In the genomic region with DNA sequence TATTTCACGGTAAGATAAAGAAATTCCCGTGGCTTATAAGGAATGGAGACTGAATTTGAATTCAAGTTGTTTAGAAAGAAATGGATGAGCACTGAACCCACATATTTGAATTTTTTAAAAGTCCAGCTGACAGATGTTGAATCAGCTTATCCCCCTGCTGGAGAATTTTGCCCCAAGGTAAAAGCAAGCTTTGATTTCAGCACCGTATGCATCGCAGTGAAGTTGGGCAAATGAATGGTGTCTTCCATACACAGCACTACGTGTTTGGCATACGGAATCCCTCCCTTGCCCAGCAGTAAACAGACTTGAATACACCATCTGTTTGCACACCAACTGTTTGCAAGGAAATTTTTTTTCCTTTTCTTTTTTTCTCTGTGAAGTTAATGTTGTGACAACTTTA, we compare ENCODE assay signal across 25 cellular contexts.
"Had no signal": no experiment of that assay in that cellular context is flagged by ENCODE, and none has a peak within 500 bp of the region (broad histone marks: within the 10 kb centered on the region; RNA-seq: fewer than 3 reads in every experiment).

No MANE protein-coding gene starts in this region.

- H3K4me1 Mint-ChIP-seq: activated naive CD8-positive, alpha-beta T cell treated with anti-CD3 and anti-CD28 coated beads for 36 hours; central memory CD8-positive, alpha-beta T cell; WTC11 had no signal

- H3K27ac Mint-ChIP-seq: activated naive CD8-positive, alpha-beta T cell treated with anti-CD3 and anti-CD28 coated beads for 36 hours; activated T-helper 2 cell treated with anti-CD3 and anti-CD28 coated beads, Interferon-gamma antibody, Interleukin-2, Interleukin-4, amounts not matched to agents 10 μg/mL and 5 μg/mL and 100 μg/mL, durations not matched to agents 14 hours and 24 hours and 36 hours; natural killer cell treated with Interleukin-12 subunit alpha and Interleukin-12 subunit beta and Interleukin-15 and Interleukin-18, amount 100 ng/mL, for 72 hours; T-helper 1 cell treated with Interleukin-12 subunit alpha and Interleukin-12 subunit beta and Interleukin-4 antibody, amounts not matched to agents 30 μg/mL and 1 μg/mL, for 36 hours; WTC11 had no signal

- DNase-seq: activated CD4-positive, alpha-beta T cell treated with anti-CD3 and anti-CD28 coated beads, Interleukin-2, amount 50 U/mL, for 4 hours; activated CD8-positive, alpha-beta memory T cell treated with anti-CD3 and anti-CD28 coated beads for 24 hours; activated CD8-positive, alpha-beta memory T cell treated with anti-CD3 and anti-CD28 coated beads, Interleukin-2, amount 50 U/mL, for 48 hours; activated naive CD4-positive, alpha-beta T cell; activated naive CD8-positive, alpha-beta T cell treated with anti-CD3 and anti-CD28 coated beads for 36 hours; activated T-cell treated with anti-CD3 and anti-CD28 coated beads, Interleukin-2, amount 50 U/mL, for 4 hours; amniotic stem cell; colonic mucosa; foreskin fibroblast; left ventricle myocardium inferior; ovary; sigmoid colon; stimulated activated CD4-positive, alpha-beta T cell treated with anti-CD3 and anti-CD28 coated beads, Interleukin-15, amount 100 ng/mL, for 24 hours; stimulated activated naive CD4-positive, alpha-beta T cell; T1000; upper lobe of right lung had no signal

- H3K4me3 ChIP-seq: breast epithelium, colonic mucosa, left ventricle myocardium inferior, ovary, sigmoid colon, smooth muscle cell, upper lobe of right lung had no signal

- H3K27me3 Mint-ChIP-seq: central memory CD8-positive, alpha-beta T cell; natural killer cell treated with Interleukin-12 subunit alpha and Interleukin-12 subunit beta and Interleukin-15 and Interleukin-18, amount 100 ng/mL, for 72 hours had no signal

- H3K4me3 Mint-ChIP-seq: activated naive CD8-positive, alpha-beta T cell treated with anti-CD3 and anti-CD28 coated beads for 36 hours; activated T-cell treated with anti-CD3 and anti-CD28 coated beads, Interleukin-2, amount 50 U/mL, for 4 hours; central memory CD8-positive, alpha-beta T cell; natural killer cell treated with Interleukin-12 subunit alpha and Interleukin-12 subunit beta and Interleukin-15 and Interleukin-18, amount 100 ng/mL, for 72 hours; T-helper 1 cell treated with Interleukin-12 subunit alpha and Interleukin-12 subunit beta and Interleukin-4 antibody, amounts not matched to agents 30 μg/mL and 1 μg/mL, for 36 hours; WTC11 had no signal

- H3K27ac ChIP-seq: breast epithelium, colonic mucosa, epithelial cell of prostate, left ventricle myocardium inferior, neutrophil, sigmoid colon, upper lobe of right lung had no signal

- ATAC-seq: activated T-cell treated with anti-CD3 and anti-CD28 coated beads, Interleukin-2, amount 50 U/mL, for 4 hours; natural killer cell treated with Interleukin-12 subunit alpha and Interleukin-12 subunit beta and Interleukin-15 and Interleukin-18, amount 100 ng/mL, for 72 hours; upper lobe of right lung; WTC11 had no signal

- H3K4me1 ChIP-seq: breast epithelium, colonic mucosa, left ventricle myocardium inferior, sigmoid colon, upper lobe of right lung had no signal

- H3K27me3 ChIP-seq: colonic mucosa, neutrophil, ovary, upper lobe of right lung had no signal

- H3K9me3 ChIP-seq: colonic mucosa, neutrophil, ovary, upper lobe of right lung had no signal

- H3K36me3 ChIP-seq: breast epithelium, colonic mucosa, left ventricle myocardium inferior, neutrophil, ovary, sigmoid colon, upper lobe of right lung had no signal
